Comparison of ENCODE assay signal across 26 cellular contexts in the genomic region with DNA sequence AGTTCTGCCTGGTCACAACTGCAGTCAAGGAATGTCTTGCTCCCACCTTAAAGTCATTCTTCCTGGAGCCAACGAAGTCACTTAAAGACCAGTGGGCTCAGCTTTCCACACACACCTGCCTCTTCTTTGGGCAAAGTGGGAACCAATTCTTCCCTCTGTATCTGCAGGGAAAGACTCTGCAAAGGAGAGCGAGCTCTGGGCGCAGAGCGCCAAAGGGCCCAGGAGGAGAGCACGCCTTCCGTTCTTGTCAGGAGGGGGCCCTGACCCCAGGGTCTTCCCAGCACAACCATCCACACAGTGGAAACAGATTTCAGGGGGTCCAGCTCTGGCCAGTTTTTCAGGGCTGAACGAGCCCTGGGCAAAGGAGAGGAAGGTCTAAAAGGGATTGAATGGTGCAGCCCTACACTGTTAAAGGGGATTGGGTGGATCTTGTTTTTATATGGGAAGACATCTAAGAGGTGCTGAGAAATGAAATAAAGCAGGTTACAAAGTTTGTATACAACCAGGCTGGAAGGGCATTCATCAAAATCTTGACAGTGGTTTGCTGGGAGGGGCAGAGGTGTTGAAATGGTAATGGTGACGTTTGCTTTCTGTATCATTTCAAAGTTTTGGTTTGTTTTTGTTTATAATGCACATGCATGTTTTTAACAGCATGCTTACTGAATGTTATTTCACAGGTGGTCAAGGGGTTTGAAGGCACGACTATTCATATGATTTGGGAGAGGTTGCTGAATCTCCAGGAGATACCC. TPM values are rescaled to one million over a fixed set of nuclear protein-coding genes. Genes with fewer than 3 reads are reported as not detected.
DNase-seq lines count a peak whose midpoint lies in the region; ATAC-seq and TF ChIP-seq lines count a peak whose summit lies in the region.
"Had no signal": no experiment of that assay in that cellular context is flagged by ENCODE, and none has a peak within 500 bp of the region (broad histone marks: within the 10 kb centered on the region; RNA-seq: fewer than 3 reads in every experiment).

No MANE protein-coding gene starts in this region.

- peak overlapping the region; percentile 14 for H3K4me3 Mint-ChIP-seq in activated naive CD4-positive, alpha-beta T cell treated with anti-CD3 and anti-CD28 coated beads for 36 hours
- H3K4me3 Mint-ChIP-seq in IgD-negative memory B cell (peak overlapping the region in 3 of 4 donors; percentile 4 to 83 (median 31)), progenitor cell of endocrine pancreas (ENCODE audit: low read depth) (peak overlapping the region; percentile 43)

- H3K4me3 ChIP-seq in iPS-15b (ENCODE audit: low read depth, low read length) (peak overlapping the region; percentile 20), left lung (no peak overlapping the region)
- H3K4me3 ChIP-seq: adrenal gland, SK-N-MC had no signal

- ATAC-seq in left lung (no peak), GM21390 (IDR thresholded peaks at IDR 0.05; ENCODE audit: unreplicated experiment) (no peak)
- ATAC-seq: gastroesophageal sphincter, left cardiac atrium had no signal

- no peak for DNase-seq in activated naive CD4-positive, alpha-beta T cell treated with anti-CD3 and anti-CD28 coated beads for 36 hours
- no peak for DNase-seq in activated naive CD4-positive, alpha-beta T cell treated with Interleukin-2 at 50 U/mL for 16 hours
- DNase-seq in progenitor cell of endocrine pancreas (ENCODE audit: low spot score, unreplicated experiment), result no peak
- no peak for DNase-seq in left lung
- DNase-seq in RKO (ENCODE audit: low spot score), result no peak
- DNase-seq: activated CD8-positive, alpha-beta memory T cell treated with anti-CD3 and anti-CD28 coated beads, Interleukin-2, amount 50 U/mL, for 48 hours; IMR-90; left cardiac atrium; midbrain; MV-4-11; NCI-H1930; NCI-H345; NK-92 treated with Interleukin-12 subunit alpha and Interleukin-12 subunit beta, amount 100 ng/mL, for 24 hours had no signal

- no peak overlapping the region for H3K27ac ChIP-seq in left lung
- H3K27ac ChIP-seq: adrenal gland, gastroesophageal sphincter, HL-60, right atrium auricular region, SK-N-MC, thoracic aorta had no signal

- H3K9me3 Mint-ChIP-seq in activated naive CD4-positive, alpha-beta T cell treated with anti-CD3 and anti-CD28 coated beads for 36 hours, result no peaks in the 10 kb centered on the region
- no peaks in the 10 kb centered on the region for H3K9me3 Mint-ChIP-seq in IgD-negative memory B cell
- no peaks in the 10 kb centered on the region for H3K9me3 Mint-ChIP-seq in progenitor cell of endocrine pancreas (ENCODE audit: low read depth)

- TF ChIP-seq CTCF in progenitor cell of endocrine pancreas (IDR thresholded peaks at IDR 0.05; ENCODE audit: unreplicated experiment) (no peak), left lung (IDR thresholded peaks at IDR 0.05) (no peak)

- H3K36me3 Mint-ChIP-seq in activated naive CD4-positive, alpha-beta T cell treated with anti-CD3 and anti-CD28 coated beads for 36 hours (ENCODE audit: low read depth), result no peaks in the 10 kb centered on the region
- H3K36me3 Mint-ChIP-seq in IgD-negative memory B cell (no peaks in the 10 kb centered on the region), progenitor cell of endocrine pancreas (ENCODE audit: insufficient read depth) (no peaks in the 10 kb centered on the region)

- no peak overlapping the region for H3K9ac ChIP-seq in iPS-15b (ENCODE audit: low read depth, low read length)

- H3K4me1 ChIP-seq in iPS-15b (ENCODE audit: control insufficient read depth, insufficient read depth, low read length) (peaks cover 2% of the 10 kb centered on the region), left lung (peaks cover 4 to 44% of the 10 kb centered on the region in 2 donors)

- H3K36me3 ChIP-seq in iPS-15b (ENCODE audit: control insufficient read depth, insufficient read depth, low read length) (no peaks in the 10 kb centered on the region), left lung (no peaks in the 10 kb centered on the region)
- H3K36me3 ChIP-seq: adrenal gland, gastroesophageal sphincter, right atrium auricular region, thoracic aorta had no signal

- H3K4me1 Mint-ChIP-seq in activated naive CD4-positive, alpha-beta T cell treated with anti-CD3 and anti-CD28 coated beads for 36 hours (ENCODE audit: low read depth), result peaks cover 23% of the 10 kb centered on the region
- H3K4me1 Mint-ChIP-seq in IgD-negative memory B cell (peaks cover under 1 to 16% (median 16%) of the 10 kb centered on the region in 3 donors), progenitor cell of endocrine pancreas (ENCODE audit: low read depth) (peaks cover 5% of the 10 kb centered on the region)

- no peak overlapping the region for H3K27ac Mint-ChIP-seq in activated naive CD4-positive, alpha-beta T cell treated with anti-CD3 and anti-CD28 coated beads for 36 hours
- H3K27ac Mint-ChIP-seq in IgD-negative memory B cell (peak overlapping the region in 1 of 3 donors; percentile 22), progenitor cell of endocrine pancreas (no peak overlapping the region)

- H3K27me3 Mint-ChIP-seq in activated naive CD4-positive, alpha-beta T cell treated with anti-CD3 and anti-CD28 coated beads for 36 hours (ENCODE audit: low read depth), result peaks cover 65% of the 10 kb centered on the region
- H3K27me3 Mint-ChIP-seq in IgD-negative memory B cell (peaks cover 67% of the 10 kb centered on the region), progenitor cell of endocrine pancreas (peaks cover 88% of the 10 kb centered on the region)

- no peaks in the 10 kb centered on the region for H3K9me3 ChIP-seq in iPS-15b (ENCODE audit: control insufficient read depth, insufficient read depth, low read length)
- no peaks in the 10 kb centered on the region for H3K9me3 ChIP-seq in left lung
- H3K9me3 ChIP-seq: adrenal gland, gastroesophageal sphincter, right atrium auricular region, thoracic aorta had no signal

- peaks cover 92% of the 10 kb centered on the region for H3K27me3 ChIP-seq in iPS-15b (ENCODE audit: control insufficient read depth, insufficient read depth, low read length)
- H3K27me3 ChIP-seq in left lung, result peaks cover 63 to 100% of the 10 kb centered on the region in 2 donors

- intact Hi-C loops in activated naive CD4-positive, alpha-beta T cell treated with anti-CD3 and anti-CD28 coated beads for 36 hours (cut with micrococcal nuclease), result no loop called here
- intact Hi-C loops in left lung (cut with DNase I), result no loop called here

- CTCF ChIA-PET in activated naive CD4-positive, alpha-beta T cell treated with anti-CD3 and anti-CD28 coated beads for 36 hours (lab: Charles Lee), result no interaction called here

RNA-seq across cellular contexts. Expression of gene OLIG2, which starts 6.9 kb away (rescaled TPM):
- not detected for total RNA-seq in activated naive CD4-positive, alpha-beta T cell treated with anti-CD3 and anti-CD28 coated beads for 36 hours
- polyA plus RNA-seq in IgD-negative memory B cell, result not detected
- total RNA-seq in progenitor cell of endocrine pancreas (0.72 and 1.4 TPM in 2 replicates), left lung (under 1 TPM; 0.23 to 0.47 TPM)
- total RNA-seq: adrenal gland, cardiac septum, esophagus mucosa, gastroesophageal sphincter, IMR-90, left cardiac atrium, right atrium auricular region, thoracic aorta had no signal
- polyA plus RNA-seq: AG04450, IMR-90 had no signal

RNA-seq across cellular contexts. Expression of gene OLIG1, which starts 51.1 kb away (rescaled TPM):
- total RNA-seq in activated naive CD4-positive, alpha-beta T cell treated with anti-CD3 and anti-CD28 coated beads for 36 hours, result not detected
- polyA plus RNA-seq in IgD-negative memory B cell, result not detected
- total RNA-seq in progenitor cell of endocrine pancreas (0.13 and 0.38 TPM in 2 replicates), left lung (1 to 10 TPM; 1.6 to 4.2 TPM)
- total RNA-seq: esophagus mucosa, gastroesophageal sphincter, IMR-90, right atrium auricular region, RPMI7951, thoracic aorta had no signal
- polyA plus RNA-seq: AG04450, IMR-90 had no signal
